Comparison of ENCODE assay signal across 1 cellular context in genomic region chr2:234630676-234631350, GRCh38.
TF ChIP-seq lines count a peak whose summit lies in the region.

No MANE protein-coding gene starts in this region.

TF ChIP-seq in GM23338, 12 proteins besides CTCF, POLR2A, EP300 and RAD21 (continued from another document):
- TF ChIP-seq POLR2AphosphoS5 (IDR thresholded peaks at IDR 0.05; ENCODE audit: low read depth) (no peak), ZNF331 (CRISPR knock-in tag; IDR thresholded peaks at IDR 0.05; ENCODE audit: low read depth) (no peak), EZH2 (IDR thresholded peaks at IDR 0.05; ENCODE audit: low read depth, unreplicated experiment) (no peak), NANOG (IDR thresholded peaks at IDR 0.05; ENCODE audit: borderline replicate concordance) (no peak), REST (IDR thresholded peaks at IDR 0.05; ENCODE audit: unreplicated experiment) (no peak), ETS1 (IDR thresholded peaks at IDR 0.05) (no peak)
